13 cellular contexts compared by ENCODE assay signal in the genomic region with DNA sequence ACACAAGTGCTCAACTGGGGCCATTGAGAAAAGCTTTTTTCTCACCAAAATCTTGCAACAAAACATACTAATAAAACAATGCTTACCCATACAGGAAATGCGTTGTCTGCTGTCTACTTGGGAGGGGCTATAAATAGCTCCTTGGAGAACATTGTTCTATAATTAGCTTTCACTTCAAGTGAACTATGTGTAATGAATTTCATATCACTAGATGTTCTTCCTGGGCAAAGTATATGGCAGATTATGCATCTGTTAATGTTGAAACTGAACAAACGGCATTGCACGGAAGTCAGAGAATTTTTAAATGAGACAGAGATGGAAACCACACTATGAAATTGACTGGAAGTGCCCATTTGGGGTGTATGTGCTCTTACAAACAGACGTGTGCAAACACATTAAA. TPM values are rescaled to one million over a fixed set of nuclear protein-coding genes. Genes with fewer than 3 reads are reported as not detected.
A peak's percentile ranks its signal among the peaks of the same experiment; 100 is the strongest.
DNase-seq lines count a peak whose midpoint lies in the region; ATAC-seq and TF ChIP-seq lines count a peak whose summit lies in the region.
"Had no signal": no experiment of that assay in that cellular context is flagged by ENCODE, and none has a peak within 500 bp of the region (broad histone marks: within the 10 kb centered on the region; RNA-seq: fewer than 3 reads in every experiment).

No MANE protein-coding gene starts in this region.

- ATAC-seq in activated T-cell treated with anti-CD3 and anti-CD28 coated beads, Interleukin-2, amount 50 U/mL, for 72 hours (replicated peaks in 1 of 2): peak; percentile 76 to 81
- peak; percentile 81 for ATAC-seq in activated T-helper 17 cell treated with anti-CD3 and anti-CD28 coated beads, Interleukin-2, amount 50 U/mL, for 72 hours (replicated peaks)
- peak; percentile 59 to 84 (median 69) for ATAC-seq in heart left ventricle

- peaks cover 41% of the 10 kb centered on the region for H3K4me1 Mint-ChIP-seq in activated T-cell treated with anti-CD3 and anti-CD28 coated beads, Interleukin-2, amount 50 U/mL, for 72 hours (ENCODE audit: low read depth)
- no peaks in the 10 kb centered on the region for H3K4me1 Mint-ChIP-seq in activated T-helper 17 cell treated with anti-CD3 and anti-CD28 coated beads, Interleukin-2, amount 50 U/mL, for 72 hours

- H3K27me3 ChIP-seq in heart left ventricle (peaks cover 0 to 5% (median 0%) of the 10 kb centered on the region in 9 donors), testis (no peaks in the 10 kb centered on the region)

- H3K9me3 ChIP-seq in heart left ventricle: no peaks in the 10 kb centered on the region
- no peaks in the 10 kb centered on the region for H3K9me3 ChIP-seq in testis

- H3K27ac Mint-ChIP-seq in activated T-cell treated with anti-CD3 and anti-CD28 coated beads, Interleukin-2, amount 50 U/mL, for 72 hours: peak overlapping the region; percentile 3
- no peak overlapping the region for H3K27ac Mint-ChIP-seq in activated T-helper 17 cell treated with anti-CD3 and anti-CD28 coated beads, Interleukin-2, amount 50 U/mL, for 72 hours
- H3K27ac Mint-ChIP-seq: CD4-positive, CD25-positive, alpha-beta regulatory T cell had no signal

- WGBS in heart left ventricle, 4 donors: 14 to 32% (median 21%) methylated on average over 4 of the region's 4 CpGs
- 30 to 40% methylated on average over 4 of the region's 4 CpGs for WGBS in testis, 2 donors

- peak overlapping the region; percentile 15 to 31 for H3K4me3 Mint-ChIP-seq in activated T-cell treated with anti-CD3 and anti-CD28 coated beads, Interleukin-2, amount 50 U/mL, for 72 hours
- H3K4me3 Mint-ChIP-seq in activated T-helper 17 cell treated with anti-CD3 and anti-CD28 coated beads, Interleukin-2, amount 50 U/mL, for 72 hours: peak overlapping the region; percentile 9
- H3K4me3 Mint-ChIP-seq: CD4-positive, CD25-positive, alpha-beta regulatory T cell had no signal

- H3K36me3 Mint-ChIP-seq in activated T-cell treated with anti-CD3 and anti-CD28 coated beads, Interleukin-2, amount 50 U/mL, for 72 hours (ENCODE audit: insufficient read depth in 2 of 2): peaks cover 0 to 3% of the 10 kb centered on the region in 2 donors
- peaks cover 6% of the 10 kb centered on the region for H3K36me3 Mint-ChIP-seq in activated T-helper 17 cell treated with anti-CD3 and anti-CD28 coated beads, Interleukin-2, amount 50 U/mL, for 72 hours (ENCODE audit: low read depth)
- H3K36me3 Mint-ChIP-seq: CD4-positive, CD25-positive, alpha-beta regulatory T cell had no signal

- H3K4me3 ChIP-seq in heart left ventricle (peak overlapping the region in 1 of 12 donors; percentile 2), testis (no peak overlapping the region)

- no peaks in the 10 kb centered on the region for H3K9me3 Mint-ChIP-seq in activated T-cell treated with anti-CD3 and anti-CD28 coated beads, Interleukin-2, amount 50 U/mL, for 72 hours
- H3K9me3 Mint-ChIP-seq in activated T-helper 17 cell treated with anti-CD3 and anti-CD28 coated beads, Interleukin-2, amount 50 U/mL, for 72 hours: no peaks in the 10 kb centered on the region

- DNase-seq in activated T-cell treated with anti-CD3 and anti-CD28 coated beads, Interleukin-2, amount 50 U/mL, for 72 hours: no peak
- DNase-seq in activated T-cell treated with anti-CD3 and anti-CD28 coated beads, Interleukin-2, amount 50 U/mL, for 1 hour: no peak
- DNase-seq in heart left ventricle (no peak), testis (peak; percentile 8), NCI-H2196 treated with DMSO at 0.1 percent for 48 hours (lab: John Stamatoyannopoulos, UW; ENCODE audit: unreplicated experiment) (no peak), pons (ENCODE audit: low spot score) (no peak), activated gamma-delta T cell (lab: John Stamatoyannopoulos, UW) (no peak)
- DNase-seq: CD4-positive, CD25-positive, alpha-beta regulatory T cell; left cardiac atrium; NCI-H1436; OCI-M1 had no signal

- no peak for TF ChIP-seq POLR2A in heart left ventricle (IDR thresholded peaks at IDR 0.05)
- no peak for TF ChIP-seq POLR2A in testis (IDR thresholded peaks at IDR 0.05)

- H3K27me3 Mint-ChIP-seq in activated T-cell treated with anti-CD3 and anti-CD28 coated beads, Interleukin-2, amount 50 U/mL, for 72 hours (ENCODE audit: low read depth): peaks cover 16% of the 10 kb centered on the region
- H3K27me3 Mint-ChIP-seq in activated T-helper 17 cell treated with anti-CD3 and anti-CD28 coated beads, Interleukin-2, amount 50 U/mL, for 72 hours: peaks cover 3% of the 10 kb centered on the region

- H3K4me1 ChIP-seq in heart left ventricle (peaks cover 4 to 58% (median 35%) of the 10 kb centered on the region in 12 donors), testis (peaks cover 16% of the 10 kb centered on the region)
- H3K4me1 ChIP-seq: parathyroid adenoma had no signal

- no peak for TF ChIP-seq CTCF in heart left ventricle (IDR thresholded peaks at IDR 0.05)
- no peak for TF ChIP-seq CTCF in testis (IDR thresholded peaks at IDR 0.05)

- no peaks in the 10 kb centered on the region for H3K36me3 ChIP-seq in heart left ventricle
- no peaks in the 10 kb centered on the region for H3K36me3 ChIP-seq in testis (ENCODE audit: low read depth, missing control alignments)

- H3K27ac ChIP-seq in heart left ventricle: peak overlapping the region in 11 of 12 donors; percentile 32 to 84 (median 59)
- H3K27ac ChIP-seq in testis: no peak overlapping the region
- H3K27ac ChIP-seq: parathyroid adenoma had no signal

- intact Hi-C loops in heart left ventricle (cut with DNase I) (loop anchor here in 4 of 10 donors (5.0 to 10.0 kb wide), 4 partner anchors 59 to 206 kb away; no protein-coding TSS in a partner anchor), testis (cut with DNase I; ENCODE audit: low total_unique reads) (no loop called here)

RNA-seq across cellular contexts. Expression of a gene that starts 6.4 kb away (rescaled TPM):
- 1 to 10 TPM; 4.8 to 8.4 TPM for total RNA-seq in activated T-cell treated with anti-CD3 and anti-CD28 coated beads, Interleukin-2, amount 50 U/mL, for 72 hours
- 10 to 100 TPM in 1 of 2 donors, 1 to 10 TPM in 1; 3.9 to 11.4 TPM for total RNA-seq in activated T-helper 17 cell treated with anti-CD3 and anti-CD28 coated beads, Interleukin-2, amount 50 U/mL, for 72 hours
- total RNA-seq in heart left ventricle: 10 to 100 TPM; 29.5 to 81.4 (median 43.3) TPM
- polyA plus RNA-seq in heart left ventricle: 100 to 1,000 TPM in 1 of 2 donors, 10 to 100 TPM in 1; 28.2 to 144 TPM
- 10 to 100 TPM; 46.7 to 64.2 TPM for total RNA-seq in testis
- 20.4 TPM for polyA plus RNA-seq in testis (ENCODE audit: insufficient read depth, low read depth, low replicate concordance)

Comparison
In these comparisons a context has a peak if more than half of its experiments do, and no peak if none do; other contexts are left out.
1. H3K27ac ChIP-seq: peak in heart left ventricle (11 of 12); none in testis (0 of 2).
2. Peak in every context shown above with its lines, with median percentiles within 50 percentile points of each other: ATAC-seq.